Comparison of ENCODE assay signal across 17 cellular contexts in genomic region chr18:46621871-46622270, GRCh38. TPM values are rescaled to one million over a fixed set of nuclear protein-coding genes. Genes with fewer than 3 reads are reported as not detected.
DNase-seq lines count a peak whose midpoint lies in the region; ATAC-seq and TF ChIP-seq lines count a peak whose summit lies in the region.
"Had no signal": no experiment of that assay in that cellular context is flagged by ENCODE, and none has a peak within 500 bp of the region (broad histone marks: within the 10 kb centered on the region; RNA-seq: fewer than 3 reads in every experiment).

No MANE protein-coding gene starts in this region.

- peaks cover 43% of the 10 kb centered on the region for H3K4me1 Mint-ChIP-seq in CD4-positive, alpha-beta T cell (ENCODE audit: low read depth)
- H3K4me1 Mint-ChIP-seq in CD8-positive, alpha-beta memory T cell: peaks cover 37 to 38% (median 38%) of the 10 kb centered on the region in 3 donors
- peaks cover 21 to 51% (median 47%) of the 10 kb centered on the region in 7 donors for H3K4me1 Mint-ChIP-seq in naive thymus-derived CD4-positive, alpha-beta T cell
- H3K4me1 Mint-ChIP-seq in GM23338: peaks cover 6% of the 10 kb centered on the region; the same call in 2 of the 3 replicates

- POLR2A ChIA-PET in CD4-positive, alpha-beta T cell (lab: Charles Lee): no interaction called here
- POLR2A ChIA-PET in CD8-positive, alpha-beta memory T cell (lab: Charles Lee): no interaction called here
- POLR2A ChIA-PET in naive thymus-derived CD4-positive, alpha-beta T cell (lab: Charles Lee): no interaction called here

- H3K27me3 Mint-ChIP-seq in CD4-positive, alpha-beta T cell: no peaks in the 10 kb centered on the region
- peaks cover 4 to 8% of the 10 kb centered on the region in 2 donors for H3K27me3 Mint-ChIP-seq in CD8-positive, alpha-beta memory T cell
- H3K27me3 Mint-ChIP-seq in naive thymus-derived CD4-positive, alpha-beta T cell: peaks cover 0 to 3% (median 0%) of the 10 kb centered on the region in 5 donors
- H3K27me3 Mint-ChIP-seq in GM23338 (ENCODE audit: insufficient read depth, low read depth, poor library complexity): peaks cover 3% of the 10 kb centered on the region

- CTCF ChIA-PET in CD4-positive, alpha-beta T cell (lab: Charles Lee): no interaction called here
- CTCF ChIA-PET in CD8-positive, alpha-beta memory T cell (lab: Charles Lee): interaction anchor here (1.1 to 2.2 kb wide), 3 partner anchors 36 to 449 kb away, joined by 3 to 7 read pairs (median 6); partner anchors contain the start of gene LOXHD1
- CTCF ChIA-PET in naive thymus-derived CD4-positive, alpha-beta T cell (lab: Charles Lee): interaction anchor here (0.6 kb wide), 1 partner anchor 448 kb away, joined by 3 read pairs; a partner anchor contains a TSS

- H3K4me1 ChIP-seq in CD8-positive, alpha-beta memory T cell (ENCODE audit: insufficient read depth, low read length): peaks cover 25% of the 10 kb centered on the region
- H3K4me1 ChIP-seq in naive thymus-derived CD4-positive, alpha-beta T cell (ENCODE audit: control insufficient read depth in 2 of 2, insufficient read depth in 2 of 2, low read length in 2 of 2): peaks cover 26 to 29% of the 10 kb centered on the region in 2 donors
- no peaks in the 10 kb centered on the region for H3K4me1 ChIP-seq in GM23338 (ENCODE audit: insufficient read depth)
- H3K4me1 ChIP-seq: SJCRH30 had no signal

- no peaks in the 10 kb centered on the region for H3K27me3 ChIP-seq in CD4-positive, alpha-beta T cell (ENCODE audit: control insufficient read depth, insufficient read depth, low read length)
- H3K27me3 ChIP-seq in CD8-positive, alpha-beta memory T cell (ENCODE audit: insufficient read depth, low read length, poor library complexity, severe bottlenecking): no peaks in the 10 kb centered on the region
- no peaks in the 10 kb centered on the region for H3K27me3 ChIP-seq in naive thymus-derived CD4-positive, alpha-beta T cell (ENCODE audit: control insufficient read depth in 2 of 2, insufficient read depth in 2 of 2, low read length in 2 of 2)
- H3K27me3 ChIP-seq in GM23338 (ENCODE audit: insufficient read depth): no peaks in the 10 kb centered on the region
- H3K27me3 ChIP-seq: BLaER1, SJCRH30 had no signal

- no peak overlapping the region for H2AFZ ChIP-seq in GM23338
- H2AFZ ChIP-seq: PC-9 had no signal

- H3K4me2 ChIP-seq in GM23338: no peak overlapping the region
- H3K4me2 ChIP-seq: PC-9 had no signal

- H3K9me2 ChIP-seq in GM23338 (ENCODE audit: insufficient read depth): no peaks in the 10 kb centered on the region

- no peaks in the 10 kb centered on the region for H3K36me3 Mint-ChIP-seq in CD4-positive, alpha-beta T cell (ENCODE audit: low read depth)
- peaks cover 0 to 3% (median 0%) of the 10 kb centered on the region in 3 donors for H3K36me3 Mint-ChIP-seq in CD8-positive, alpha-beta memory T cell
- H3K36me3 Mint-ChIP-seq in naive thymus-derived CD4-positive, alpha-beta T cell: peaks cover 0 to 3% (median 0%) of the 10 kb centered on the region in 5 donors
- H3K36me3 Mint-ChIP-seq in GM23338 (ENCODE audit: low read depth): no peaks in the 10 kb centered on the region

- H3K27ac ChIP-seq in CD4-positive, alpha-beta T cell (ENCODE audit: low read depth, low read length): no peak overlapping the region
- H3K27ac ChIP-seq in CD8-positive, alpha-beta memory T cell (ENCODE audit: low read depth, low read length): no peak overlapping the region
- H3K27ac ChIP-seq in naive thymus-derived CD4-positive, alpha-beta T cell (ENCODE audit: low read depth, low read length): no peak overlapping the region
- H3K27ac ChIP-seq in GM23338 (ENCODE audit: low read depth): no peak overlapping the region
- H3K27ac ChIP-seq: PC-9, SJCRH30 had no signal

- no peak overlapping the region for H3K4me3 ChIP-seq in CD8-positive, alpha-beta memory T cell (ENCODE audit: low read length)
- no peak overlapping the region for H3K4me3 ChIP-seq in naive thymus-derived CD4-positive, alpha-beta T cell (ENCODE audit: low read length)
- H3K4me3 ChIP-seq in GM23338: no peak overlapping the region
- H3K4me3 ChIP-seq: BLaER1, PC-9, SJCRH30 had no signal

- intact Hi-C loops in CD4-positive, alpha-beta T cell (cut with DNase I, micrococcal nuclease): no loop called here
- intact Hi-C loops in naive thymus-derived CD4-positive, alpha-beta T cell (cut with micrococcal nuclease): loop anchor here in 1 of 2 donors (5.0 kb wide), 1 partner anchor 935 kb away; no protein-coding TSS in a partner anchor

- no peak for ATAC-seq in CD4-positive, alpha-beta T cell (ENCODE audit: poor library complexity)
- ATAC-seq in naive thymus-derived CD4-positive, alpha-beta T cell: no peak
- no peak for ATAC-seq in GM21528 (IDR thresholded peaks at IDR 0.05; ENCODE audit: low FRiP score, unreplicated experiment)
- no peak for ATAC-seq in GM23338

- H3K36me3 ChIP-seq in CD8-positive, alpha-beta memory T cell (ENCODE audit: insufficient read depth, low read length): no peaks in the 10 kb centered on the region
- no peaks in the 10 kb centered on the region for H3K36me3 ChIP-seq in naive thymus-derived CD4-positive, alpha-beta T cell (ENCODE audit: control insufficient read depth in 2 of 3, insufficient read depth in 3 of 3, low read length in 3 of 3)
- H3K36me3 ChIP-seq in GM23338 (ENCODE audit: insufficient read depth): no peaks in the 10 kb centered on the region
- H3K36me3 ChIP-seq: BLaER1, SJCRH30 had no signal

- no peak for TF ChIP-seq CTCF in CD4-positive, alpha-beta T cell (IDR thresholded peaks at IDR 0.05)
- no peak for TF ChIP-seq CTCF in GM23338 (conservative IDR thresholded peaks at IDR 0.05; ENCODE audit: low read depth in 2 of 2)

- DNase-seq in CD4-positive, alpha-beta T cell: no peak
- DNase-seq in CD8-positive, alpha-beta memory T cell: no peak
- DNase-seq in NCI-H526 treated with DMSO at 0.1 percent for 48 hours (lab: John Stamatoyannopoulos, UW): peak; percentile 14
- DNase-seq in naive thymus-derived CD4-positive, alpha-beta T cell: no peak
- DNase-seq in GM23338 (ENCODE audit: low spot score): no peak
- DNase-seq in C1 segment of cervical spinal cord (lab: John Stamatoyannopoulos, UW): no peak
- DNase-seq: DMS 273 treated with DMSO at 0.1 percent for 48 hours, GOT3, NCI-H1105 treated with DMSO at 0.1 percent for 48 hours, NCI-H187 treated with DMSO at 0.1 percent for 48 hours, NCI-H226, NCI-H748 treated with DMSO at 0.1 percent for 48 hours, PC-9, SJCRH30 had no signal

- no peaks in the 10 kb centered on the region for H3K79me2 ChIP-seq in GM23338 (replicated peaks; ENCODE audit: insufficient read depth)

- no peak overlapping the region for H3K4me3 Mint-ChIP-seq in CD4-positive, alpha-beta T cell
- H3K4me3 Mint-ChIP-seq in CD8-positive, alpha-beta memory T cell: peak overlapping the region in 1 of 7 donors; percentile 39
- peak overlapping the region in 2 of 10 donors; percentile 27 to 28 for H3K4me3 Mint-ChIP-seq in naive thymus-derived CD4-positive, alpha-beta T cell
- no peak overlapping the region for H3K4me3 Mint-ChIP-seq in GM23338

- no peaks in the 10 kb centered on the region for H3K9me3 ChIP-seq in CD4-positive, alpha-beta T cell (ENCODE audit: control insufficient read depth, low read length)
- no peaks in the 10 kb centered on the region for H3K9me3 ChIP-seq in CD8-positive, alpha-beta memory T cell (ENCODE audit: low read length)
- H3K9me3 ChIP-seq in naive thymus-derived CD4-positive, alpha-beta T cell (ENCODE audit: control insufficient read depth in 2 of 3, low read length in 3 of 3): no peaks in the 10 kb centered on the region
- H3K9me3 ChIP-seq: BLaER1, SJCRH30 had no signal

- no peaks in the 10 kb centered on the region for H3F3A ChIP-seq in GM23338 (replicated peaks; ENCODE audit: low read depth)

- H3K27ac Mint-ChIP-seq in CD4-positive, alpha-beta T cell: peak overlapping the region; percentile 40
- H3K27ac Mint-ChIP-seq in CD8-positive, alpha-beta memory T cell: peak overlapping the region in 7 of 8 donors; percentile 27 to 89 (median 76)
- H3K27ac Mint-ChIP-seq in naive thymus-derived CD4-positive, alpha-beta T cell: peak overlapping the region in 7 of 9 donors; percentile 18 to 87 (median 70)
- H3K27ac Mint-ChIP-seq in GM23338: no peak overlapping the region

- H4K20me1 ChIP-seq in GM23338 (replicated peaks; ENCODE audit: insufficient read depth): no peaks in the 10 kb centered on the region
- H4K20me1 ChIP-seq: BLaER1 had no signal

- H3K9me3 Mint-ChIP-seq in CD4-positive, alpha-beta T cell: no peaks in the 10 kb centered on the region
- H3K9me3 Mint-ChIP-seq in CD8-positive, alpha-beta memory T cell: no peaks in the 10 kb centered on the region
- H3K9me3 Mint-ChIP-seq in naive thymus-derived CD4-positive, alpha-beta T cell: peaks cover 0 to 1% (median 0%) of the 10 kb centered on the region in 11 donors
- H3K9me3 Mint-ChIP-seq in GM23338: no peaks in the 10 kb centered on the region

TF ChIP-seq in GM23338, 12 proteins besides CTCF, POLR2A, EP300 and RAD21 (continues in another document):
- TF ChIP-seq STAT1 (IDR thresholded peaks at IDR 0.05; ENCODE audit: unreplicated experiment) (no peak), POLR2AphosphoS5 (IDR thresholded peaks at IDR 0.05; ENCODE audit: low read depth) (no peak)

RNA-seq across cellular contexts. Expression of gene LOXHD1, which starts 35.1 kb away (rescaled TPM):
- not detected for total RNA-seq in CD4-positive, alpha-beta T cell
- not detected for total RNA-seq in CD8-positive, alpha-beta memory T cell
- not detected for polyA plus RNA-seq in CD8-positive, alpha-beta memory T cell
- 1 to 10 TPM in 1 of 5 experiments, under 1 TPM in 3, not detected in 1; 0.08 to 1.2 (median 0.23) TPM for total RNA-seq in naive thymus-derived CD4-positive, alpha-beta T cell
- not detected for polyA plus RNA-seq in naive thymus-derived CD4-positive, alpha-beta T cell
- 0.16 and 0.17 TPM in 2 replicates for total RNA-seq in GM23338 (2014; rRNA removed; shearing (Covaris generic))
- polyA plus RNA-seq in GM23338 (2016; fragmentation: Nextera tagmentation; extraction: Ambion mirVana): 0.23 TPM in 1 of 2 replicates, not detected in the other
- total RNA-seq: Daoy, PC-9, SJCRH30 had no signal
